23 cellular contexts compared by ENCODE assay signal in the genomic region with DNA sequence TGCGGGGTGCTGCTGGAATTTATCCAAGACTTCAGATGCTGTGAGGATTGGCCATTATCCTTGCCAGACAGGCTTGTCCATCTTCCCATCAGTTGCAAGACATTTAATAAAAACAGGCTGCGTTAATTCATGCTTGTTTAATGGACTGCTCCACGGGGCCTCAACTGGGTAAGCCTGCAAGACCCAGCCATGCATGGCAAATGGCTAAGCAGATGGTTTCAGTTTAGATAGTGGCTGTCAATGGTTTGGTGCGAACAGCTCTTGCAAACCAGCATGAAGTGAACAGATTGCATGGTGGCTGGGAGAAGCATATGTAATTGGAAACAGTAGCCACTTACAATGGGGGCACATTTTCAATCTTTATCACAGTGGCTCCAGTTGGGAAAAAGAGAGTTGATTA.
DNase-seq lines count a peak whose midpoint lies in the region; FAIRE-seq and TF ChIP-seq lines count a peak whose summit lies in the region.
"Had no signal": no experiment of that assay in that cellular context is flagged by ENCODE, and none has a peak within 500 bp of the region (broad histone marks: within the 10 kb centered on the region; RNA-seq: fewer than 3 reads in every experiment).

No MANE protein-coding gene starts in this region.

- no peak overlapping the region for H3K27ac ChIP-seq in substantia nigra (ENCODE audit: low read depth, low read length, poor library complexity, severe bottlenecking)
- H3K27ac ChIP-seq: dorsolateral prefrontal cortex, left ventricle myocardium inferior, PC-9, SJSA1, transverse colon had no signal

- in situ Hi-C loops in astrocyte of the cerebellum (cut with HindIII; ENCODE audit: low sequenced_read_pairs), result no loop called here
- in situ Hi-C loops in GM13976 (cut with MboI; ENCODE audit: low sequenced_read_pairs, unreplicated experiment), result no loop called here

- no peak overlapping the region for H3K4me3 ChIP-seq in astrocyte of the cerebellum (ENCODE audit: low read depth, low read length)
- H3K4me3 ChIP-seq: dorsolateral prefrontal cortex, HAP-1, left ventricle myocardium inferior, PC-9, SJSA1, transverse colon had no signal

- DNase-seq in NCI-H748 (lab: John Stamatoyannopoulos, UW; ENCODE audit: unreplicated experiment) (peak; percentile 22), NCI-H748 treated with DMSO at 0.1 percent for 48 hours (lab: John Stamatoyannopoulos, UW) (no peak), NCI-H2171 (lab: John Stamatoyannopoulos, UW) (peak; percentile 93), astrocyte of the cerebellum (ENCODE audit: low read depth) (peak; percentile 18), GM12891 (ENCODE audit: insufficient read length, low spot score) (no peak), GM13976 (ENCODE audit: low spot score) (no peak), substantia nigra (lab: John Stamatoyannopoulos, UW) (no peak)
- DNase-seq in activated CD8-positive, alpha-beta memory T cell treated with anti-CD3 and anti-CD28 coated beads, Interleukin-2, amount 50 U/mL, for 4 hours, result no peak
- DNase-seq: activated CD8-positive, alpha-beta memory T cell treated with anti-CD3 and anti-CD28 coated beads for 24 hours; activated naive CD8-positive, alpha-beta T cell treated with anti-CD3 and anti-CD28 coated beads, Interleukin-2, amount 10 ng/mL, durations not matched to agents 7 days and 5 days; CD8-positive, alpha-beta T cell; dorsolateral prefrontal cortex; left ventricle myocardium inferior; NCI-H226; nucleus accumbens; PC-9; right cardiac atrium; stimulated activated CD4-positive, alpha-beta T cell treated with anti-CD3 and anti-CD28 coated beads, Interleukin-15, amount 100 ng/mL, for 24 hours; T-helper 9 cell; transverse colon had no signal

- no peak for TF ChIP-seq POLR2A in GM12891 (IDR thresholded peaks at IDR 0.05; ENCODE audit: low read depth, low read length)

- no peak for FAIRE-seq in GM12891 (lab: Jason Lieb, UNC)
- FAIRE-seq: GM19239 had no signal

- TF ChIP-seq CTCF in astrocyte of the cerebellum (IDR thresholded peaks at IDR 0.05; ENCODE audit: low read depth, low read length, missing control alignments) (no peak), GM13976 (IDR thresholded peaks at IDR 0.05; ENCODE audit: borderline replicate concordance, control extremely low read depth, extremely low read depth, insufficient read depth, missing control alignments) (no peak)

TF ChIP-seq in GM12891, 5 proteins besides CTCF, POLR2A, EP300 and RAD21:
- TF ChIP-seq POU2F2 (IDR thresholded peaks at IDR 0.05; ENCODE audit: low read depth, low read length) (no peak), SPI1 (IDR thresholded peaks at IDR 0.05; ENCODE audit: low read depth, low read length) (no peak), PAX5 (IDR thresholded peaks at IDR 0.05; ENCODE audit: insufficient read depth, low read length, severe bottlenecking) (no peak), TAF1 (IDR thresholded peaks at IDR 0.05; ENCODE audit: low read depth, low read length) (no peak), POLR2AphosphoS5 (IDR thresholded peaks at IDR 0.05; ENCODE audit: low read depth, low read length) (no peak)

Comparison
In these comparisons a context has a peak if more than half of its experiments do, and no peak if none do; other contexts are left out.
1. DNase-seq: peak in NCI-H748 (single experiment), NCI-H2171 (single experiment) and astrocyte of the cerebellum (single experiment); none in NCI-H748 treated with DMSO at 0.1 percent for 48 hours (single experiment), GM12891 (single experiment), GM13976 (single experiment), activated CD8-positive, alpha-beta memory T cell treated with anti-CD3 and anti-CD28 coated beads, Interleukin-2, amount 50 U/mL, for 4 hours (single experiment) and substantia nigra (0 of 49).